8 cellular contexts compared by ENCODE assay signal in the genomic region with DNA sequence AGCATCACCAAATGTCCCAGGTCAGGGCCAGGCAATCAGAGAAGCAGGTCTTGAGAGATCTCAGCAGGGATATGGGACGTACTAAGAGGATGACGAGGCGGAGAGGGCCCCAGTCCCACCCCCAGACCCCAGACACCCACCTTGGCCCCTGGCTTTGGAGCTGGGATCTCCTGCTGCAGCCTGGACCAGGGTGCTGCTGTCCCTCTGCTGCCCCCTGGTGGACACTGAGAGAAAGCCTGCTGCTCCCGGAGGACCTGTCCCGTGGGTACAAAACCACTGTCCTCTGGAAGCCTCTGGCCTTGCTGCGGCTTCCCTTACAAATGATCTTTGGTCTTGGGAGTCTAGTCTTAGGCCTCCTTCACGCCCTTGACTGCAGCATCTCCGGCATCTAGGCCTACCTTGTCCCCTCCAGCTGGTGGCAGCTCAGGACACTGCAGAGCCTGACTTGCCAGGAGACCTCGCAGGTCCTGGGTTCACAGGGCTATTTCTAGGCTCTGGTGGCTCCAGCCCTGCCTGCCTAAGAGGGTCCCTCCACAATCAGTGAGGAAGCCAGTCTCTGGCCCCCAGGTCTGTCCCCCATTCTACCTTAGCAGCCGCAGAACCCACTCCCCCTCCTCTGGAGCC.
DNase-seq lines count a peak whose midpoint lies in the region; ATAC-seq lines count a peak whose summit lies in the region.

No MANE protein-coding gene starts in this region.

- ATAC-seq in left colon: peak; percentile 91
- no peak for ATAC-seq in HG03039 (IDR thresholded peaks at IDR 0.05; ENCODE audit: unreplicated experiment)

- intact Hi-C loops in left colon (cut with DNase I, micrococcal nuclease): loop anchor here (5.0 to 10.0 kb wide), 2 partner anchors 241 to 248 kb away; a partner anchor contains a TSS

- DNase-seq in DMS53 (lab: John Stamatoyannopoulos, UW) (peak; percentile 85), HCEC 1CT (peak; percentile 49), NCI-H2196 (lab: John Stamatoyannopoulos, UW; ENCODE audit: unreplicated experiment) (peak; percentile 63), cerebellar nuclear complex (lab: John Stamatoyannopoulos, UW) (peak; percentile 47 to 73), left colon (peak; percentile 73 to 84)
- DNase-seq in activated CD4-positive, CD25-positive, alpha-beta regulatory T cell treated with anti-CD3 and anti-CD28 coated beads, Interleukin-2, amount 50 U/mL, for 72 hours: peak; percentile 87
- peak; percentile 89 to 91 for DNase-seq in stimulated activated CD4-positive, alpha-beta T cell treated with anti-CD3 and anti-CD28 coated beads, Interleukin-2, amount 100 ng/mL, for 48 hours
